1 cellular context compared by ENCODE assay signal in genomic region chr21:31352841-31353240, GRCh38.
TF ChIP-seq lines count a peak whose summit lies in the region.

No MANE protein-coding gene starts in this region.

TF ChIP-seq in SK-N-SH treated with all-trans-retinoic acid at 6 μM for 48 hours, 23 proteins besides CTCF, POLR2A, EP300 and RAD21 (continued from another document):
- TF ChIP-seq POU6F1 (CRISPR knock-in tag; IDR thresholded peaks at IDR 0.05; ENCODE audit: borderline replicate concordance, low read depth) (no peak), ZFP3 (CRISPR knock-in tag; IDR thresholded peaks at IDR 0.05) (no peak), CSRNP3 (CRISPR knock-in tag; IDR thresholded peaks at IDR 0.05) (no peak), CREB5 (CRISPR knock-in tag; IDR thresholded peaks at IDR 0.05; ENCODE audit: low read depth) (no peak), TCF4 (CRISPR knock-in tag; IDR thresholded peaks at IDR 0.05; ENCODE audit: borderline replicate concordance) (no peak)
